In the genomic region with DNA sequence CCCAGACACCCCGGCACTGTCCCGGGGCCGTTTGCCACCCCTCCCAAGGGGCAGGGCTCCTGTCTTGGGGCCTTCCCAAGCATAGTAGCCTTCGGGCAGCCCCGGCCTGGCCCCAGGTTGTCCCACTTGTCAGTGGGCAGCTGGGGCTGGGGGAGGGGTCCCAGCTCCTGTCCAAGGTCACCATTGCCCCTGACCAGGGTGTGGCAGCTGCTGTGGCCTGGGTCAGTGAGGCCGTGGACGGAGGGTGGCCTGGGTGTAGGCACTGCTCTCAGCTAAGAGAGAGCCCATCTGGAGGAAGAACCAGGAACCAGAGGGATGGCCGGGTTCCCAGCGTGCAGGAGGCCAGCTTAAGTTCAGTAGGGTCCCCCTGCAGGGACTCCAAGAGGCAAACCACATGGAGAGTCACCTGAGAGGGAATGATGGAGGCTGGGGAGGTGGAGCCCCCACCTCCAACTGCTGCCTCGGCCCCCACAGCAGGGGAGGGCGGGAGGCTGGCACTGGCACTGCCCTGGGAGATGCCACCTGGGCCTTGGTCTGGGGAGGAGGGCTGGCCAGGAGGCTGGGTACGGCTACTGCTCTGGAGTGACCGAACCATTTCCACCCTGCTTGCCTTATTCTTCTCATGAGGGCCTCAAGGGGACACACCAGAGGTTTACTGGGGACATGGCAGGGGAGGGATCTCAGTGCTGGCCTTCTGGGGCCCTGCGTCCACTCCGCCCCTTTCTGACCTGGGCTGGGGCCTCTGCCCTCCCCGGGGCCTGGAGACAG, we compare ENCODE assay signal across 12 cellular contexts. TPM values are rescaled to one million over a fixed set of nuclear protein-coding genes. Genes with fewer than 3 reads are reported as not detected.
"Had no signal": no experiment of that assay in that cellular context is flagged by ENCODE, and none has a peak within 500 bp of the region (broad histone marks: within the 10 kb centered on the region; RNA-seq: fewer than 3 reads in every experiment).

No MANE protein-coding gene starts in this region.

- H3K27ac Mint-ChIP-seq: activated naive CD8-positive, alpha-beta T cell; natural killer cell had no signal

- H3K4me3 Mint-ChIP-seq: activated naive CD8-positive, alpha-beta T cell; natural killer cell had no signal

- H3K9me3 ChIP-seq: esophagus muscularis mucosa, heart right ventricle, left lung, lower lobe of right lung, thoracic aorta had no signal

- H3K27ac ChIP-seq: esophagus muscularis mucosa, foreskin keratinocyte, heart right ventricle, left lung, lower lobe of right lung, neural progenitor cell, thoracic aorta had no signal

- H3K27me3 ChIP-seq: foreskin keratinocyte, neural progenitor cell had no signal

- H3K36me3 Mint-ChIP-seq: activated naive CD8-positive, alpha-beta T cell; natural killer cell; neural progenitor cell had no signal

- H3K36me3 ChIP-seq: esophagus muscularis mucosa, heart right ventricle, left lung, lower lobe of right lung, neural progenitor cell, thoracic aorta had no signal

- H3K4me2 ChIP-seq: neural progenitor cell had no signal

- H3K9me3 Mint-ChIP-seq: natural killer cell, neural progenitor cell had no signal

- H3K4me3 ChIP-seq: esophagus muscularis mucosa, heart right ventricle, left lung, lower lobe of right lung, neural progenitor cell, thoracic aorta had no signal

- H3K9ac ChIP-seq: neural progenitor cell had no signal

- H3K4me1 ChIP-seq: foreskin keratinocyte, lower lobe of right lung had no signal

- H3K27me3 Mint-ChIP-seq: activated naive CD8-positive, alpha-beta T cell had no signal

- H2AFZ ChIP-seq: neural progenitor cell had no signal

- FAIRE-seq: colon had no signal

RNA-seq across cellular contexts. Expression of a gene that starts 6.7 kb away (rescaled TPM):
- total RNA-seq: foreskin keratinocyte, mononuclear cell, skeletal muscle tissue, thoracic aorta had no signal
- polyA plus RNA-seq: foreskin keratinocyte had no signal
